In genomic region chr17:32503251-32504165, GRCh38 we compare ENCODE assay signal across 8 cellular contexts. TPM values are rescaled to one million over a fixed set of nuclear protein-coding genes. Genes with fewer than 3 reads are reported as not detected.
DNase-seq lines count a peak whose midpoint lies in the region; ATAC-seq, FAIRE-seq and TF ChIP-seq lines count a peak whose summit lies in the region.

No MANE protein-coding gene starts in this region.

- no peaks in the 10 kb centered on the region for H3K9me3 Mint-ChIP-seq in dendritic cell treated with granulocyte-macrophage colony-stimulating factor and Interleukin-4, amounts not matched to agents 40 ng/mL and 50 ng/mL, for 4 days
- H3K9me3 Mint-ChIP-seq in stimulated activated naive B cell treated with anti-CD40 and anti-IgM and Interleukin-4, amounts not matched to agents 10 μg/mL and 1 μg/mL and 100 μg/mL, for 72 hours: no peaks in the 10 kb centered on the region

- no peak for DNase-seq in cardiac muscle cell (ENCODE audit: low read depth in 1 of 2, low spot score in 1 of 2)
- DNase-seq in right atrium auricular region (ENCODE audit: low spot score): no peak
- DNase-seq in NOMO-1 (lab: John Stamatoyannopoulos, UW; ENCODE audit: unreplicated experiment in 2 of 2): peak; percentile 22 to 94
- DNase-seq in stimulated activated naive B cell treated with anti-CD40 and anti-IgM and Interleukin-4, amounts not matched to agents 10 μg/mL and 1 μg/mL and 100 μg/mL, for 72 hours: peak; percentile 71
- DNase-seq in urothelium cell line (ENCODE audit: low spot score): no peak
- no peak for DNase-seq in D721Med (ENCODE audit: insufficient read length, low spot score)

- no peak for FAIRE-seq in urothelium cell line (lab: Jason Lieb, UNC)
- no peak for FAIRE-seq in D721Med (lab: Jason Lieb, UNC)

- intact Hi-C loops in dendritic cell treated with granulocyte-macrophage colony-stimulating factor and Interleukin-4, amounts not matched to agents 40 ng/mL and 50 ng/mL, for 4 days (cut with micrococcal nuclease): no loop called here

- no peak for TF ChIP-seq CTCF in cardiac muscle cell (IDR thresholded peaks at IDR 0.05; ENCODE audit: low read depth, low read length)
- TF ChIP-seq CTCF in right atrium auricular region (IDR thresholded peaks at IDR 0.05): no peak
- TF ChIP-seq CTCF in D721Med (IDR thresholded peaks at IDR 0.05; ENCODE audit: insufficient read depth, missing control alignments): no peak

- peaks cover 2% of the 10 kb centered on the region for H3K27me3 Mint-ChIP-seq in dendritic cell treated with granulocyte-macrophage colony-stimulating factor and Interleukin-4, amounts not matched to agents 40 ng/mL and 50 ng/mL, for 4 days
- no peaks in the 10 kb centered on the region for H3K27me3 Mint-ChIP-seq in stimulated activated naive B cell treated with anti-CD40 and anti-IgM and Interleukin-4, amounts not matched to agents 10 μg/mL and 1 μg/mL and 100 μg/mL, for 72 hours

- no peaks in the 10 kb centered on the region for H3K36me3 ChIP-seq in cardiac muscle cell
- H3K36me3 ChIP-seq in right atrium auricular region: no peaks in the 10 kb centered on the region

- peaks cover 47% of the 10 kb centered on the region for H3K4me1 Mint-ChIP-seq in dendritic cell treated with granulocyte-macrophage colony-stimulating factor and Interleukin-4, amounts not matched to agents 40 ng/mL and 50 ng/mL, for 4 days (ENCODE audit: low read depth)
- peaks cover 31 to 46% of the 10 kb centered on the region in 2 donors for H3K4me1 Mint-ChIP-seq in stimulated activated naive B cell treated with anti-CD40 and anti-IgM and Interleukin-4, amounts not matched to agents 10 μg/mL and 1 μg/mL and 100 μg/mL, for 72 hours

- H3K9me3 ChIP-seq in cardiac muscle cell (ENCODE audit: low read depth): no peaks in the 10 kb centered on the region
- H3K9me3 ChIP-seq in right atrium auricular region: no peaks in the 10 kb centered on the region

- no peaks in the 10 kb centered on the region for H3K27me3 ChIP-seq in cardiac muscle cell
- no peaks in the 10 kb centered on the region for H3K27me3 ChIP-seq in right atrium auricular region

- H3K27ac Mint-ChIP-seq in dendritic cell treated with granulocyte-macrophage colony-stimulating factor and Interleukin-4, amounts not matched to agents 40 ng/mL and 50 ng/mL, for 4 days: peak overlapping the region; percentile 82
- peak overlapping the region; percentile 80 for H3K27ac Mint-ChIP-seq in stimulated activated naive B cell treated with anti-CD40 and anti-IgM and Interleukin-4, amounts not matched to agents 10 μg/mL and 1 μg/mL and 100 μg/mL, for 72 hours

- peak overlapping the region; percentile 39 for H3K4me3 Mint-ChIP-seq in dendritic cell treated with granulocyte-macrophage colony-stimulating factor and Interleukin-4, amounts not matched to agents 40 ng/mL and 50 ng/mL, for 4 days
- peak overlapping the region; percentile 56 to 63 for H3K4me3 Mint-ChIP-seq in stimulated activated naive B cell treated with anti-CD40 and anti-IgM and Interleukin-4, amounts not matched to agents 10 μg/mL and 1 μg/mL and 100 μg/mL, for 72 hours

- peak overlapping the region; percentile 15 for H3K27ac ChIP-seq in cardiac muscle cell
- no peak overlapping the region for H3K27ac ChIP-seq in right atrium auricular region

- peaks cover 8% of the 10 kb centered on the region for H3K4me1 ChIP-seq in cardiac muscle cell (ENCODE audit: low read depth)
- H3K4me1 ChIP-seq in right atrium auricular region: peaks cover 0 to 15% of the 10 kb centered on the region in 2 donors

- ATAC-seq in HG02678 (IDR thresholded peaks at IDR 0.05; ENCODE audit: unreplicated experiment): peak; percentile 87
- ATAC-seq in stimulated activated naive B cell treated with anti-CD40 and anti-IgM and Interleukin-4, amounts not matched to agents 10 μg/mL and 1 μg/mL and 100 μg/mL, for 72 hours (replicated peaks): peak; percentile 98

- H3K4me3 ChIP-seq in cardiac muscle cell (no peak overlapping the region), right atrium auricular region (no peak overlapping the region)

- no peaks in the 10 kb centered on the region for H3K36me3 Mint-ChIP-seq in dendritic cell treated with granulocyte-macrophage colony-stimulating factor and Interleukin-4, amounts not matched to agents 40 ng/mL and 50 ng/mL, for 4 days (ENCODE audit: low read depth)
- H3K36me3 Mint-ChIP-seq in stimulated activated naive B cell treated with anti-CD40 and anti-IgM and Interleukin-4, amounts not matched to agents 10 μg/mL and 1 μg/mL and 100 μg/mL, for 72 hours: peaks cover 0 to 2% of the 10 kb centered on the region in 2 donors

RNA-seq across cellular contexts. Expression of gene CDK5R1, which starts 16.7 kb away (rescaled TPM):
- total RNA-seq in cardiac muscle cell: 1.7 and 3.5 TPM in 2 replicates
- polyA plus RNA-seq in cardiac muscle cell: 1.2 and 2.5 TPM in 2 replicates
- total RNA-seq in right atrium auricular region: 1 to 10 TPM in 1 of 2 donors, under 1 TPM in 1; 0.75 to 1.0 TPM

RNA-seq across cellular contexts. Expression of gene PSMD11, which starts 59.2 kb away (rescaled TPM):
- total RNA-seq in cardiac muscle cell (28.7 and 42.8 TPM in 2 replicates), right atrium auricular region (10 to 100 TPM; 42.2 to 43.8 TPM)
- 143 and 145 TPM in 2 replicates for polyA plus RNA-seq in cardiac muscle cell

Comparison
In these comparisons a context has a peak if more than half of its experiments do, and no peak if none do; other contexts are left out.
1. DNase-seq: peak in NOMO-1 (2 of 2) and stimulated activated naive B cell treated with anti-CD40 and anti-IgM and Interleukin-4, amounts not matched to agents 10 μg/mL and 1 μg/mL and 100 μg/mL, for 72 hours (single experiment); none in cardiac muscle cell (0 of 2), right atrium auricular region (single experiment), urothelium cell line (single experiment) and D721Med (single experiment).